Comparison of ENCODE assay signal across 8 cellular contexts in genomic region chr1:36150296-36151132, GRCh38. TPM values are rescaled to one million over a fixed set of nuclear protein-coding genes. Genes with fewer than 3 reads are reported as not detected.
DNase-seq lines count a peak whose midpoint lies in the region; ATAC-seq and TF ChIP-seq lines count a peak whose summit lies in the region.

No MANE protein-coding gene starts in this region.

- no peak overlapping the region for H3K4me3 ChIP-seq in aorta (ENCODE audit: low read length in 2 of 2)

- H3K27ac Mint-ChIP-seq in progenitor cell of endocrine pancreas: peak overlapping the region; percentile 99

- H3K27ac ChIP-seq in aorta (ENCODE audit: low read depth in 1 of 2, low read length in 2 of 2): peak overlapping the region; percentile 80 to 99

- peaks cover 2% of the 10 kb centered on the region for H3K36me3 Mint-ChIP-seq in progenitor cell of endocrine pancreas (ENCODE audit: insufficient read depth)

- H3K9me3 Mint-ChIP-seq in progenitor cell of endocrine pancreas (ENCODE audit: low read depth): no peaks in the 10 kb centered on the region

- intact Hi-C loops in left cardiac atrium (cut with DNase I): loop anchor here (2.0 to 10.0 kb wide), 4 partner anchors 37 to 134 kb away; partner anchors contain the start of gene THRAP3 (in 1 of the 2)
- intact Hi-C loops in aorta (cut with DNase I): loop anchor here (5.0 to 10.0 kb wide), 2 partner anchors 37 to 234 kb away; partner anchors contain the start of gene STK40 (in 1 of the 2)

- H3K4me3 Mint-ChIP-seq in progenitor cell of endocrine pancreas (ENCODE audit: low read depth): no peak overlapping the region

- no peaks in the 10 kb centered on the region for H3K9me3 ChIP-seq in aorta (ENCODE audit: control insufficient read depth, low read length)

- peak; percentile 41 for ATAC-seq in HG02642 (IDR thresholded peaks at IDR 0.05; ENCODE audit: poor library complexity, unreplicated experiment)
- ATAC-seq in left cardiac atrium: peak; percentile 73 to 84
- ATAC-seq in aorta (ENCODE audit: low FRiP score): peak; percentile 90

- H3K4me1 ChIP-seq in aorta (ENCODE audit: control insufficient read depth in 1 of 2, insufficient read depth in 2 of 2, low read length in 2 of 2): no peaks in the 10 kb centered on the region

- H3K27me3 ChIP-seq in aorta (ENCODE audit: control insufficient read depth in 1 of 2, insufficient read depth in 2 of 2, low read length in 1 of 2): no peaks in the 10 kb centered on the region

- no peaks in the 10 kb centered on the region for H3K36me3 ChIP-seq in aorta (ENCODE audit: control insufficient read depth in 1 of 2, insufficient read depth in 2 of 2, low read length in 1 of 2)

- peak; percentile 84 for DNase-seq in GM10266 (ENCODE audit: extremely low spot score)
- peak; percentile 72 for DNase-seq in NCI-H128 (lab: John Stamatoyannopoulos, UW; ENCODE audit: unreplicated experiment)
- peak; percentile 93 for DNase-seq in SW480 (ENCODE audit: low spot score)
- DNase-seq in amniotic stem cell (lab: John Stamatoyannopoulos, UW): peak; percentile 88
- DNase-seq in left cardiac atrium: peak; percentile 94
- peak; percentile 51 for DNase-seq in progenitor cell of endocrine pancreas (ENCODE audit: low spot score, unreplicated experiment)
- peak; percentile 95 to 96 for DNase-seq in aorta

- TF ChIP-seq CTCF in GM10266 (IDR thresholded peaks at IDR 0.05; ENCODE audit: control insufficient read depth, insufficient read depth, low read depth, missing control alignments): no peak
- no peak for TF ChIP-seq CTCF in progenitor cell of endocrine pancreas (IDR thresholded peaks at IDR 0.05; ENCODE audit: unreplicated experiment)

- H3K4me1 Mint-ChIP-seq in progenitor cell of endocrine pancreas (ENCODE audit: low read depth): peaks cover 32% of the 10 kb centered on the region

- H3K27me3 Mint-ChIP-seq in progenitor cell of endocrine pancreas: no peaks in the 10 kb centered on the region

- 1% methylated on average over 12 of the region's 12 CpGs for WGBS in aorta, 2 donors

RNA-seq across cellular contexts. Expression of gene TRAPPC3, which starts 1.2 kb away (rescaled TPM):
- total RNA-seq in left cardiac atrium (10 to 100 TPM; 53.3 to 64.2 TPM), progenitor cell of endocrine pancreas (61.0 and 63.6 TPM in 2 replicates), aorta (10 to 100 TPM; 55.6 to 61.7 TPM)
- polyA plus RNA-seq in aorta: 10 to 100 TPM; 81.0 to 90.7 TPM

RNA-seq across cellular contexts. Expression of gene MAP7D1, which starts 5.4 kb away (rescaled TPM):
- total RNA-seq in left cardiac atrium (100 to 1,000 TPM; 251 to 270 TPM), progenitor cell of endocrine pancreas (98.0 and 109 TPM in 2 replicates), aorta (100 to 1,000 TPM; 113 to 133 TPM)
- 10 to 100 TPM; 52.8 to 81.2 TPM for polyA plus RNA-seq in aorta

RNA-seq across cellular contexts. Expression of gene COL8A2, which starts 25.5 kb away (rescaled TPM):
- total RNA-seq in left cardiac atrium: 1 to 10 TPM; 3.8 to 4.2 TPM
- total RNA-seq in progenitor cell of endocrine pancreas: 0.10 and 0.18 TPM in 2 replicates
- 10 to 100 TPM; 37.5 to 48.5 TPM for total RNA-seq in aorta
- polyA plus RNA-seq in aorta: 10 to 100 TPM; 17.4 to 18.4 TPM

Comparison
In these comparisons a context has a peak if more than half of its experiments do, and no peak if none do; other contexts are left out.
1. RNA of gene COL8A2, which starts 25.5 kb away (total RNA-seq): 37.5 to 48.5 TPM in aorta; 3.8 to 4.2 TPM in left cardiac atrium and 0.10 to 0.18 TPM in progenitor cell of endocrine pancreas; every median in the first group is over 4 times any median in the second.
2. Peak in every context shown above with its lines, with median percentiles within 50 percentile points of each other: DNase-seq and ATAC-seq.